ENCODE assay signal across 1 cellular context in genomic region chr19:42270346-42271044, GRCh38.
TF ChIP-seq lines count a peak whose summit lies in the region.

No MANE protein-coding gene starts in this region.

TF ChIP-seq in HEK293, 187 proteins besides CTCF, POLR2A, EP300 and RAD21 (continued from another document):
- TF ChIP-seq, protein P1, sequence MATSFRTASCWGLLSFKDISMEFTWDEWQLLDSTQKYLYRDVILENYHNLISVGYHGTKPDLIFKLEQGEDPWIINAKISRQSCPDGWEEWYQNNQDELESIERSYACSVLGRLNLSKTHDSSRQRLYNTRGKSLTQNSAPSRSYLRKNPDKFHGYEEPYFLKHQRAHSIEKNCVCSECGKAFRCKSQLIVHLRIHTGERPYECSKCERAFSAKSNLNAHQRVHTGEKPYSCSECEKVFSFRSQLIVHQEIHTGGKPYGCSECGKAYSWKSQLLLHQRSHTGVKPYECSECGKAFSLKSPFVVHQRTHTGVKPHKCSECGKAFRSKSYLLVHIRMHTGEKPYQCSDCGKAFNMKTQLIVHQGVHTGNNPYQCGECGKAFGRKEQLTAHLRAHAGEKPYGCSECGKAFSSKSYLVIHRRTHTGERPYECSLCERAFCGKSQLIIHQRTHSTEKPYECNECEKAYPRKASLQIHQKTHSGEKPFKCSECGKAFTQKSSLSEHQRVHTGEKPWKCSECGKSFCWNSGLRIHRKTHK (tag by site-specific recombination; IDR thresholded peaks at IDR 0.05), result no peak
- no peak for TF ChIP-seq ZNF10 (tag by site-specific recombination; IDR thresholded peaks at IDR 0.05)
- TF ChIP-seq, protein P2, sequence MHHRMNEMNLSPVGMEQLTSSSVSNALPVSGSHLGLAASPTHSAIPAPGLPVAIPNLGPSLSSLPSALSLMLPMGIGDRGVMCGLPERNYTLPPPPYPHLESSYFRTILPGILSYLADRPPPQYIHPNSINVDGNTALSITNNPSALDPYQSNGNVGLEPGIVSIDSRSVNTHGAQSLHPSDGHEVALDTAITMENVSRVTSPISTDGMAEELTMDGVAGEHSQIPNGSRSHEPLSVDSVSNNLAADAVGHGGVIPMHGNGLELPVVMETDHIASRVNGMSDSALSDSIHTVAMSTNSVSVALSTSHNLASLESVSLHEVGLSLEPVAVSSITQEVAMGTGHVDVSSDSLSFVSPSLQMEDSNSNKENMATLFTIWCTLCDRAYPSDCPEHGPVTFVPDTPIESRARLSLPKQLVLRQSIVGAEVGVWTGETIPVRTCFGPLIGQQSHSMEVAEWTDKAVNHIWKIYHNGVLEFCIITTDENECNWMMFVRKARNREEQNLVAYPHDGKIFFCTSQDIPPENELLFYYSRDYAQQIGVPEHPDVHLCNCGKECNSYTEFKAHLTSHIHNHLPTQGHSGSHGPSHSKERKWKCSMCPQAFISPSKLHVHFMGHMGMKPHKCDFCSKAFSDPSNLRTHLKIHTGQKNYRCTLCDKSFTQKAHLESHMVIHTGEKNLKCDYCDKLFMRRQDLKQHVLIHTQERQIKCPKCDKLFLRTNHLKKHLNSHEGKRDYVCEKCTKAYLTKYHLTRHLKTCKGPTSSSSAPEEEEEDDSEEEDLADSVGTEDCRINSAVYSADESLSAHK (tag by site-specific recombination; IDR thresholded peaks at IDR 0.05), result no peak
- no peak for TF ChIP-seq ZNF366 (tag by site-specific recombination; conservative IDR thresholded peaks at IDR 0.05)
- no peak; the same call in 1 of the 2 replicates for TF ChIP-seq ZNF335 (tag by site-specific recombination; conservative IDR thresholded peaks at IDR 0.05)
- TF ChIP-seq ZNF394 (tag by site-specific recombination; IDR thresholded peaks at IDR 0.05; ENCODE audit: borderline replicate concordance), result no peak
- no peak for TF ChIP-seq TSHZ1 (tag by site-specific recombination; IDR thresholded peaks at IDR 0.05; ENCODE audit: borderline replicate concordance)
- TF ChIP-seq ZXDB (tag by site-specific recombination; IDR thresholded peaks at IDR 0.05), result no peak
- no peak for TF ChIP-seq ZNF112 (tag by site-specific recombination; IDR thresholded peaks at IDR 0.05)
- TF ChIP-seq, protein P3, sequence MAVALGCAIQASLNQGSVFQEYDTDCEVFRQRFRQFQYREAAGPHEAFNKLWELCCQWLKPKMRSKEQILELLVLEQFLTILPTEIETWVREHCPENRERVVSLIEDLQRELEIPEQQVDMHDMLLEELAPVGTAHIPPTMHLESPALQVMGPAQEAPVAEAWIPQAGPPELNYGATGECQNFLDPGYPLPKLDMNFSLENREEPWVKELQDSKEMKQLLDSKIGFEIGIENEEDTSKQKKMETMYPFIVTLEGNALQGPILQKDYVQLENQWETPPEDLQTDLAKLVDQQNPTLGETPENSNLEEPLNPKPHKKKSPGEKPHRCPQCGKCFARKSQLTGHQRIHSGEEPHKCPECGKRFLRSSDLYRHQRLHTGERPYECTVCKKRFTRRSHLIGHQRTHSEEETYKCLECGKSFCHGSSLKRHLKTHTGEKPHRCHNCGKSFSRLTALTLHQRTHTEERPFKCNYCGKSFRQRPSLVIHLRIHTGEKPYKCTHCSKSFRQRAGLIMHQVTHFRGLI (tag by site-specific recombination; IDR thresholded peaks at IDR 0.05), result peak; percentile 96
